Comparison of ENCODE assay signal across 1 cellular context in the genomic region with DNA sequence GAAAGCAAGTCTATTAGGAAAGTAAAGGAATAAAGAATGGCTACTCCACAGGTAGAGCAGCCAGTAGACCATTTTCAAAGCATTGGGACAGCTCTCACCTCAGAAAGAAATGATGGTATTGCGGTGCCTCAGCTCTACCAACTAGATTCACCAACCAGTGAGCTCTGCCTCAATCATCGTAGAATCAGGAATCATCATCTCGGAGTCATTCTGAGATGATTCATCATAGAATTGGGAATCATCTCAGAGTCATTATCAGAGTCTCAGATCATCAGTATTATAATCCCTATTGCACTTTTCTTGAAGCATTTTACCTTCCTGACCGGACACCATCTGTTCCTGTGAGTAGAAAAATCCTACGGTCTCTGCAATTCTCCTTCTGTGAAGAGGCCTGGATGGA.
TF ChIP-seq lines count a peak whose summit lies in the region.

No MANE protein-coding gene starts in this region.

TF ChIP-seq in HCT116, 20 proteins besides CTCF, POLR2A, EP300 and RAD21:
- TF ChIP-seq ELF1 (IDR thresholded peaks at IDR 0.05; ENCODE audit: borderline replicate concordance, low read depth) = no peak
- TF ChIP-seq ZNF274 (IDR thresholded peaks at IDR 0.05; ENCODE audit: low read depth, low read length) = no peak
- TF ChIP-seq CEBPB (IDR thresholded peaks at IDR 0.05; ENCODE audit: low read depth) = no peak
- TF ChIP-seq, protein P1, sequence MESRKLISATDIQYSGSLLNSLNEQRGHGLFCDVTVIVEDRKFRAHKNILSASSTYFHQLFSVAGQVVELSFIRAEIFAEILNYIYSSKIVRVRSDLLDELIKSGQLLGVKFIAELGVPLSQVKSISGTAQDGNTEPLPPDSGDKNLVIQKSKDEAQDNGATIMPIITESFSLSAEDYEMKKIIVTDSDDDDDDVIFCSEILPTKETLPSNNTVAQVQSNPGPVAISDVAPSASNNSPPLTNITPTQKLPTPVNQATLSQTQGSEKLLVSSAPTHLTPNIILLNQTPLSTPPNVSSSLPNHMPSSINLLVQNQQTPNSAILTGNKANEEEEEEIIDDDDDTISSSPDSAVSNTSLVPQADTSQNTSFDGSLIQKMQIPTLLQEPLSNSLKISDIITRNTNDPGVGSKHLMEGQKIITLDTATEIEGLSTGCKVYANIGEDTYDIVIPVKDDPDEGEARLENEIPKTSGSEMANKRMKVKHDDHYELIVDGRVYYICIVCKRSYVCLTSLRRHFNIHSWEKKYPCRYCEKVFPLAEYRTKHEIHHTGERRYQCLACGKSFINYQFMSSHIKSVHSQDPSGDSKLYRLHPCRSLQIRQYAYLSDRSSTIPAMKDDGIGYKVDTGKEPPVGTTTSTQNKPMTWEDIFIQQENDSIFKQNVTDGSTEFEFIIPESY (IDR thresholded peaks at IDR 0.05; ENCODE audit: extremely low read depth, insufficient replicate concordance, low read length) = no peak
- TF ChIP-seq SP1 (IDR thresholded peaks at IDR 0.05; ENCODE audit: low read depth) = no peak
- no peak for TF ChIP-seq SIN3A (IDR thresholded peaks at IDR 0.05; ENCODE audit: low read depth)
- no peak for TF ChIP-seq SRF (IDR thresholded peaks at IDR 0.05; ENCODE audit: low read depth)
- TF ChIP-seq, protein P2, sequence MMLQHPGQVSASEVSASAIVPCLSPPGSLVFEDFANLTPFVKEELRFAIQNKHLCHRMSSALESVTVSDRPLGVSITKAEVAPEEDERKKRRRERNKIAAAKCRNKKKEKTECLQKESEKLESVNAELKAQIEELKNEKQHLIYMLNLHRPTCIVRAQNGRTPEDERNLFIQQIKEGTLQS (IDR thresholded peaks at IDR 0.05) = no peak
